Comparison of ENCODE assay signal across 16 cellular contexts in the genomic region with DNA sequence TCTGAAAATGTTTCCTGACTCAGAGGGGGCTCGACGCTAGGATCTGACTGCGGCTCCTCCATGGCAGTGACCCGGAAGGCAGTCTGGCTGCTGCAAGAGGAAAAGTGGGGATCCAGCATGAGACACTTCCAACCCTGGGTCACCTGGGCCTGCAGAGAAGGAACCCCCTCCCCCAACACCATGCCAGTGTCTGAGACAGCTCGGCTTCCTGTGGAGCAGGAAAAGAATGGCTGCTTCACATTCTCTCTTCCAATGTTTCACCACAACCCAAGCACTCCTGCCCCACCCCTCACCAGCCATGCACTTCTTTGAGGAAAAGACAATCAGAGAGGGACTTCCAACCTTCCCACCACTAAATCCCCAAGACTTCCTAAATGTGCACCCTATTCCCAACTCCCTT. TPM values are rescaled to one million over a fixed set of nuclear protein-coding genes. Genes with fewer than 3 reads are reported as not detected.
"Had no signal": no experiment of that assay in that cellular context is flagged by ENCODE, and none has a peak within 500 bp of the region (broad histone marks: within the 10 kb centered on the region; RNA-seq: fewer than 3 reads in every experiment).

No MANE protein-coding gene starts in this region.

- H3K4me1 Mint-ChIP-seq: activated T-helper 17 cell treated with anti-CD3 and anti-CD28 coated beads, Interleukin-2, amount 50 U/mL, for 72 hours; mesothelial cell of epicardium had no signal

- H3K4me1 ChIP-seq: esophagus muscularis mucosa, parathyroid adenoma, thyroid gland had no signal

- H3K9ac ChIP-seq: parathyroid adenoma had no signal

- H3K27ac ChIP-seq: esophagus muscularis mucosa, parathyroid adenoma, skin epidermis, thyroid gland, WERI-Rb-1 had no signal

- H3K9me3 ChIP-seq: thyroid gland had no signal

- ATAC-seq: activated T-helper 17 cell treated with anti-CD3 and anti-CD28 coated beads, Interleukin-2, amount 50 U/mL, for 72 hours had no signal

- H3K27me3 ChIP-seq: esophagus muscularis mucosa, thyroid gland had no signal

- H3K4me3 ChIP-seq: esophagus muscularis mucosa, skin epidermis, thyroid gland had no signal

- H3K27ac Mint-ChIP-seq: activated T-helper 17 cell treated with anti-CD3 and anti-CD28 coated beads, Interleukin-2, amount 50 U/mL, for 72 hours; mesothelial cell of epicardium had no signal

- DNase-seq: activated CD4-positive, alpha-beta T cell treated with anti-CD3 and anti-CD28 coated beads for 48 hours; activated naive CD4-positive, alpha-beta T cell treated with anti-CD3 and anti-CD28 coated beads, Interleukin-2, amount 50 U/mL, for 16 hours; activated T-cell treated with anti-CD3 and anti-CD28 coated beads for 4 hours; amygdala; cerebellar nuclear complex; T-helper 1 cell; thyroid gland; WERI-Rb-1 had no signal

- H3K4me3 Mint-ChIP-seq: activated T-helper 17 cell treated with anti-CD3 and anti-CD28 coated beads, Interleukin-2, amount 50 U/mL, for 72 hours; mesothelial cell of epicardium had no signal

- H3K27me3 Mint-ChIP-seq: activated T-helper 17 cell treated with anti-CD3 and anti-CD28 coated beads, Interleukin-2, amount 50 U/mL, for 72 hours had no signal

- H2AFZ ChIP-seq: parathyroid adenoma had no signal

RNA-seq across cellular contexts. Expression of gene ATP1B2, which starts 25.8 kb away (rescaled TPM):
- total RNA-seq: dermis microvascular lymphatic vessel endothelial cell, fibroblast of villous mesenchyme, kidney epithelial cell had no signal

RNA-seq across cellular contexts. Expression of gene EFNB3, which starts 28.5 kb away (rescaled TPM):
- total RNA-seq: activated T-helper 17 cell treated with anti-CD3 and anti-CD28 coated beads, Interleukin-2, amount 50 U/mL, for 72 hours had no signal
